ENCODE assay signal across 7 cellular contexts in genomic region chr3:178019645-178020044, GRCh38.
"Had no signal": no experiment of that assay in that cellular context is flagged by ENCODE, and none has a peak within 500 bp of the region (broad histone marks: within the 10 kb centered on the region; RNA-seq: fewer than 3 reads in every experiment).

No MANE protein-coding gene starts in this region.

- H3K9me3 Mint-ChIP-seq: IgD-negative memory B cell had no signal

- H3K4me3 ChIP-seq: K562 had no signal

- H3K4me1 Mint-ChIP-seq: IgD-negative memory B cell had no signal

- H3K36me3 Mint-ChIP-seq: IgD-negative memory B cell had no signal

- ATAC-seq: HepG2, K562 had no signal

- H3K4me3 Mint-ChIP-seq: IgD-negative memory B cell had no signal

- FAIRE-seq: HepG2, HTR-8/SVneo, K562 had no signal

- H3K27ac ChIP-seq: HL-60 had no signal

- H3K27ac Mint-ChIP-seq: IgD-negative memory B cell had no signal

- DNase-seq: IMR-90, KBM-7 had no signal
